Comparison of ENCODE assay signal across 8 cellular contexts in the genomic region with DNA sequence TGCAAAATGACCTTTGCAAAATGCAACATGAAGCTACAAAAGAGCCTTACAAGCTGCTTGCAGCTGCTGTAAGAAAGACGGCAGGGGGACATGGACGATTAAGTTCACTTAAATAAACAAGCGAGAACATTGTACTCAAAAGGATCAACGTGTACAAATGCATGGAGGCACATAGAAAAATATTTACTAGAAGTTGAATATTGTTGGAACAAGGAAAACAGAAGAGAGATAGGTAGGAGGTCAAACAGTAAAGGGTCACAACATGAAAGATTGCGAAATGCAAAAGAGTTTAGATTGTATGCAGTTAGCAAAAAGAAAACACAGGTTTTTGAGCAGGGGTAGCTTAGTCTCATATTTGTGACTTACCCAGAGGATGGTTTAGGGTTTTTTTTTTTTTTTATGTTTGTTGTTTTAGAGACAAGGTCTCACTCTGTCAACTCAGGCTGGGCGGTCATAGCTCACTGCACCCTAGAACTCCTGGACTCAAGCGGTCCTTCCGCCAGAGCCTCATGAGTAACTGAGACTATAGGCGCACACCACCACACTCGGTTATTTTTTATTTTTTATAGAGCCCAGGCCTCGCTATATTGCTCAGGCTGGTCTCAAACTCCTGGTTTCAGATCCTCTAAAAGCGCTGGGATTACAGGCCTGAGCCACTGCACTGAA. TPM values are rescaled to one million over a fixed set of nuclear protein-coding genes. Genes with fewer than 3 reads are reported as not detected.
A peak's percentile ranks its signal among the peaks of the same experiment; 100 is the strongest.
DNase-seq lines count a peak whose midpoint lies in the region; ATAC-seq and TF ChIP-seq lines count a peak whose summit lies in the region.

No MANE protein-coding gene starts in this region.

- H3K79me2 ChIP-seq in MM.1S (ENCODE audit: low read length) = peaks cover 11% of the 10 kb centered on the region

- no peak for ATAC-seq in CD4-positive, CD25-positive, alpha-beta regulatory T cell (ENCODE audit: low read depth in 2 of 2)
- ATAC-seq in GM18502 (IDR thresholded peaks at IDR 0.05; ENCODE audit: poor library complexity, unreplicated experiment) = no peak

- H3K4me3 ChIP-seq in CD4-positive, CD25-positive, alpha-beta regulatory T cell (ENCODE audit: low read depth, low read length) = no peak overlapping the region
- peak overlapping the region; percentile 79; the same call in 1 of the 2 replicates for H3K4me3 ChIP-seq in MM.1S (ENCODE audit: low read length)

- H3K9ac ChIP-seq in MM.1S (ENCODE audit: low read length) = no peak overlapping the region

- peaks cover 0 to 28% (median 7%) of the 10 kb centered on the region in 4 donors for H3K4me1 Mint-ChIP-seq in CD4-positive, CD25-positive, alpha-beta regulatory T cell
- peaks cover 31% of the 10 kb centered on the region for H3K4me1 Mint-ChIP-seq in activated CD4-positive, alpha-beta memory T cell treated with anti-CD3 and anti-CD28 coated beads, Interleukin-2, amount 10 ng/mL, durations not matched to agents 7 days and 5 days
- H3K4me1 Mint-ChIP-seq in mesothelial cell of epicardium = peaks cover 15% of the 10 kb centered on the region

- H4K20me1 ChIP-seq in MM.1S (ENCODE audit: insufficient read depth, low read length) = no peaks in the 10 kb centered on the region

- H3K36me3 Mint-ChIP-seq in CD4-positive, CD25-positive, alpha-beta regulatory T cell = peaks cover 6% of the 10 kb centered on the region
- H3K36me3 Mint-ChIP-seq in activated CD4-positive, alpha-beta memory T cell treated with anti-CD3 and anti-CD28 coated beads, Interleukin-2, amount 10 ng/mL, durations not matched to agents 7 days and 5 days (ENCODE audit: low read depth) = peaks cover 15% of the 10 kb centered on the region
- H3K36me3 Mint-ChIP-seq in mesothelial cell of epicardium = no peaks in the 10 kb centered on the region

- H3F3A ChIP-seq in MM.1S (ENCODE audit: insufficient read depth, low read length) = peaks cover 9% of the 10 kb centered on the region

- CTCF ChIA-PET in activated CD4-positive, alpha-beta memory T cell treated with anti-CD3 and anti-CD28 coated beads, Interleukin-2, amount 10 ng/mL, durations not matched to agents 7 days and 5 days (lab: Charles Lee) = no interaction called here

- peak overlapping the region; percentile 66; the same call in 1 of the 2 replicates for H3K4me2 ChIP-seq in MM.1S (ENCODE audit: low read depth, low read length)

- H3K4me3 Mint-ChIP-seq in CD4-positive, CD25-positive, alpha-beta regulatory T cell = peak overlapping the region in 2 of 4 donors; percentile 91 to 100
- H3K4me3 Mint-ChIP-seq in activated CD4-positive, alpha-beta memory T cell treated with anti-CD3 and anti-CD28 coated beads, Interleukin-2, amount 10 ng/mL, durations not matched to agents 7 days and 5 days = peak overlapping the region; percentile 96
- H3K4me3 Mint-ChIP-seq in mesothelial cell of epicardium = no peak overlapping the region

- POLR2A ChIA-PET in activated CD4-positive, alpha-beta memory T cell treated with anti-CD3 and anti-CD28 coated beads, Interleukin-2, amount 10 ng/mL, durations not matched to agents 7 days and 5 days (lab: Charles Lee) = interaction anchor here (0.9 to 3.7 kb wide), 5 partner anchors 135 to 1443 kb away, joined by 4 to 34 read pairs (median 5); a partner anchor contains a TSS

- no peaks in the 10 kb centered on the region for H3K27me3 ChIP-seq in CD4-positive, CD25-positive, alpha-beta regulatory T cell (ENCODE audit: control insufficient read depth, insufficient read depth, low read length)
- H3K27me3 ChIP-seq in MM.1S (replicated peaks; ENCODE audit: insufficient read depth, low read length) = no peaks in the 10 kb centered on the region

- peaks cover 9% of the 10 kb centered on the region for H3K36me3 ChIP-seq in CD4-positive, CD25-positive, alpha-beta regulatory T cell (ENCODE audit: control insufficient read depth, insufficient read depth, low read length)
- no peaks in the 10 kb centered on the region for H3K36me3 ChIP-seq in MM.1S (replicated peaks; ENCODE audit: insufficient read depth, low read length)

- H3K9me3 ChIP-seq in CD4-positive, CD25-positive, alpha-beta regulatory T cell (ENCODE audit: control insufficient read depth in 2 of 2, low read length in 2 of 2) = no peaks in the 10 kb centered on the region
- no peaks in the 10 kb centered on the region for H3K9me3 ChIP-seq in MM.1S (replicated peaks; ENCODE audit: insufficient read depth, low read length)

- TF ChIP-seq CTCF in MM.1S (IDR thresholded peaks at IDR 0.05; ENCODE audit: low read length) (no peak), mesothelial cell of epicardium (IDR thresholded peaks at IDR 0.05; ENCODE audit: unreplicated experiment) (no peak)

- H3K9me2 ChIP-seq in MM.1S (replicated peaks; ENCODE audit: insufficient read depth, low read length) = no peaks in the 10 kb centered on the region

- DNase-seq in CD4-positive, CD25-positive, alpha-beta regulatory T cell = no peak
- DNase-seq in MM.1S = no peak
- no peak for DNase-seq in activated CD4-positive, alpha-beta memory T cell treated with anti-CD3 and anti-CD28 coated beads, Interleukin-2, amount 10 ng/mL, durations not matched to agents 7 days and 5 days
- no peak for DNase-seq in mesothelial cell of epicardium (ENCODE audit: low spot score in 2 of 2, unreplicated experiment in 2 of 2)
- DNase-seq in NCI-H82 treated with DMSO at 0.1 percent for 48 hours (lab: John Stamatoyannopoulos, UW; ENCODE audit: unreplicated experiment) = no peak
- DNase-seq in GM19240 (ENCODE audit: insufficient read length, low spot score) = no peak
- no peak for DNase-seq in NCI-H1048 (lab: John Stamatoyannopoulos, UW)

- peaks cover 5% of the 10 kb centered on the region for H3K27me3 Mint-ChIP-seq in CD4-positive, CD25-positive, alpha-beta regulatory T cell
- no peaks in the 10 kb centered on the region for H3K27me3 Mint-ChIP-seq in activated CD4-positive, alpha-beta memory T cell treated with anti-CD3 and anti-CD28 coated beads, Interleukin-2, amount 10 ng/mL, durations not matched to agents 7 days and 5 days
- no peaks in the 10 kb centered on the region for H3K27me3 Mint-ChIP-seq in mesothelial cell of epicardium (ENCODE audit: low read depth)

- H3K9me3 Mint-ChIP-seq in CD4-positive, CD25-positive, alpha-beta regulatory T cell = peaks cover 0 to 1% (median 0%) of the 10 kb centered on the region in 7 donors
- no peaks in the 10 kb centered on the region for H3K9me3 Mint-ChIP-seq in activated CD4-positive, alpha-beta memory T cell treated with anti-CD3 and anti-CD28 coated beads, Interleukin-2, amount 10 ng/mL, durations not matched to agents 7 days and 5 days
- peaks cover 4% of the 10 kb centered on the region for H3K9me3 Mint-ChIP-seq in mesothelial cell of epicardium

- H2AFZ ChIP-seq in MM.1S (ENCODE audit: low read length) = peak overlapping the region; percentile 81

- H3K27ac Mint-ChIP-seq in CD4-positive, CD25-positive, alpha-beta regulatory T cell = peak overlapping the region in 2 of 3 donors; percentile 97 to 98
- H3K27ac Mint-ChIP-seq in activated CD4-positive, alpha-beta memory T cell treated with anti-CD3 and anti-CD28 coated beads, Interleukin-2, amount 10 ng/mL, durations not matched to agents 7 days and 5 days = peak overlapping the region; percentile 96
- peak overlapping the region; percentile 99 for H3K27ac Mint-ChIP-seq in mesothelial cell of epicardium

- peaks cover 7% of the 10 kb centered on the region for H3K4me1 ChIP-seq in CD4-positive, CD25-positive, alpha-beta regulatory T cell (ENCODE audit: control insufficient read depth, insufficient read depth, low read length, poor library complexity, severe bottlenecking)
- H3K4me1 ChIP-seq in MM.1S (ENCODE audit: low read length) = peaks cover 5% of the 10 kb centered on the region; the same call in 1 of the 2 replicates

- H3K27ac ChIP-seq in CD4-positive, CD25-positive, alpha-beta regulatory T cell (ENCODE audit: insufficient read depth, low read length, poor library complexity, severe bottlenecking) = peak overlapping the region; percentile 94
- peak overlapping the region; percentile 91; the same call in 1 of the 2 replicates for H3K27ac ChIP-seq in MM.1S (ENCODE audit: low read length)

RNA-seq across cellular contexts. Expression of a gene that starts 1.4 kb away (rescaled TPM):
- total RNA-seq in CD4-positive, CD25-positive, alpha-beta regulatory T cell = 65.8 TPM
- polyA plus RNA-seq in CD4-positive, CD25-positive, alpha-beta regulatory T cell = 10 to 100 TPM; 17.2 to 21.5 (median 19.0) TPM
- total RNA-seq in activated CD4-positive, alpha-beta memory T cell treated with anti-CD3 and anti-CD28 coated beads, Interleukin-2, amount 10 ng/mL, durations not matched to agents 7 days and 5 days = 10 to 100 TPM; 40.4 to 42.5 TPM
- 45.2 to 53.9 TPM (median 52.2 TPM) in 3 replicates for total RNA-seq in mesothelial cell of epicardium
